Comparison of ENCODE assay signal across 21 cellular contexts in genomic region chr5:165055476-165055875, GRCh38.
DNase-seq lines count a peak whose midpoint lies in the region; ATAC-seq and TF ChIP-seq lines count a peak whose summit lies in the region.
"Had no signal": no experiment of that assay in that cellular context is flagged by ENCODE, and none has a peak within 500 bp of the region (broad histone marks: within the 10 kb centered on the region; RNA-seq: fewer than 3 reads in every experiment).

No MANE protein-coding gene starts in this region.

- H4K20me1 ChIP-seq in MM.1S (ENCODE audit: insufficient read depth, low read length) (no peaks in the 10 kb centered on the region), neural cell (ENCODE audit: insufficient read depth) (no peaks in the 10 kb centered on the region)

- DNase-seq in SKM-1 treated with dmso at 0.1 percent for 144 hours (lab: John Stamatoyannopoulos, UW; ENCODE audit: unreplicated experiment): peak; percentile 7
- no peak for DNase-seq in SKM-1 (lab: John Stamatoyannopoulos, UW; ENCODE audit: unreplicated experiment)
- peak; percentile 26 for DNase-seq in MM.1S
- peak; percentile 68 for DNase-seq in amniotic epithelial cell (ENCODE audit: low read depth)
- DNase-seq in upper lobe of right lung: no peak
- no peak for DNase-seq in NCI-H2107 (lab: John Stamatoyannopoulos, UW)
- no peak for DNase-seq in stimulated activated naive CD4-positive, alpha-beta T cell treated with Interleukin-2 at 50 U/mL for 16 hours (lab: John Stamatoyannopoulos, UW)
- DNase-seq: BE2C; CD4-positive, CD25-positive, alpha-beta regulatory T cell; DMS79; H9; HFFc6; NCI-H1092; NCI-H1436; NCI-H187 treated with DMSO at 0.1 percent for 48 hours; NCI-H510A; PC-3; RPMI8226; SHP77 had no signal

- H3K27ac ChIP-seq in MM.1S (ENCODE audit: low read length) (no peak overlapping the region), neural cell (ENCODE audit: low read length) (no peak overlapping the region), upper lobe of right lung (no peak overlapping the region)
- H3K27ac ChIP-seq: KMS-11 had no signal

- no peaks in the 10 kb centered on the region for H3K9me3 ChIP-seq in MM.1S (replicated peaks; ENCODE audit: insufficient read depth, low read length)
- H3K9me3 ChIP-seq in neural cell (ENCODE audit: low read length): no peaks in the 10 kb centered on the region
- H3K9me3 ChIP-seq in upper lobe of right lung: no peaks in the 10 kb centered on the region
- H3K9me3 ChIP-seq: BE2C had no signal

- H3K4me2 ChIP-seq in MM.1S (ENCODE audit: low read depth, low read length): no peak overlapping the region
- no peak overlapping the region for H3K4me2 ChIP-seq in neural cell (ENCODE audit: low read length)
- H3K4me2 ChIP-seq: KMS-11 had no signal

- H3K27me3 ChIP-seq in MM.1S (replicated peaks; ENCODE audit: insufficient read depth, low read length) (no peaks in the 10 kb centered on the region), neural cell (ENCODE audit: insufficient read depth, low read depth, low read length) (no peaks in the 10 kb centered on the region), upper lobe of right lung (no peaks in the 10 kb centered on the region)
- H3K27me3 ChIP-seq: BE2C had no signal

- no peaks in the 10 kb centered on the region for H3F3A ChIP-seq in MM.1S (ENCODE audit: insufficient read depth, low read length)
- no peaks in the 10 kb centered on the region for H3F3A ChIP-seq in neural cell (ENCODE audit: insufficient read depth, low read length, poor library complexity, severe bottlenecking)

- TF ChIP-seq RAD21 in neural cell (conservative IDR thresholded peaks at IDR 0.05): no peak

- no peak for ATAC-seq in upper lobe of right lung
- ATAC-seq: PC-3 had no signal

- no peak overlapping the region for H2AFZ ChIP-seq in MM.1S (ENCODE audit: low read length)
- no peak overlapping the region for H2AFZ ChIP-seq in neural cell (ENCODE audit: low read depth, low read length)

- H3K9me2 ChIP-seq in MM.1S (replicated peaks; ENCODE audit: insufficient read depth, low read length) (no peaks in the 10 kb centered on the region), neural cell (ENCODE audit: insufficient read depth, low read length) (no peaks in the 10 kb centered on the region)

- H3K4me1 ChIP-seq in MM.1S (ENCODE audit: low read length) (no peaks in the 10 kb centered on the region), upper lobe of right lung (no peaks in the 10 kb centered on the region)
- H3K4me1 ChIP-seq: BE2C had no signal

- no peaks in the 10 kb centered on the region for H3K36me3 ChIP-seq in MM.1S (replicated peaks; ENCODE audit: insufficient read depth, low read length)
- H3K36me3 ChIP-seq in neural cell (ENCODE audit: insufficient read depth, low read length): no peaks in the 10 kb centered on the region
- no peaks in the 10 kb centered on the region for H3K36me3 ChIP-seq in upper lobe of right lung
- H3K36me3 ChIP-seq: BE2C had no signal

- H3K9ac ChIP-seq in MM.1S (ENCODE audit: low read length) (no peak overlapping the region), neural cell (ENCODE audit: low read length) (no peak overlapping the region)
- H3K9ac ChIP-seq: KMS-11 had no signal

- TF ChIP-seq CTCF in MM.1S (IDR thresholded peaks at IDR 0.05; ENCODE audit: low read length) (no peak), neural cell (IDR thresholded peaks at IDR 0.05; ENCODE audit: poor library complexity, severe bottlenecking) (no peak), upper lobe of right lung (IDR thresholded peaks at IDR 0.05) (no peak)

- no peak overlapping the region for H3K4me3 ChIP-seq in MM.1S (ENCODE audit: low read length)
- no peak overlapping the region for H3K4me3 ChIP-seq in neural cell (ENCODE audit: low read length)
- no peak overlapping the region for H3K4me3 ChIP-seq in upper lobe of right lung

- intact Hi-C loops in upper lobe of right lung (cut with DNase I): no loop called here

- H3K79me2 ChIP-seq in MM.1S (ENCODE audit: low read length): no peaks in the 10 kb centered on the region
- no peaks in the 10 kb centered on the region for H3K79me2 ChIP-seq in neural cell (replicated peaks; ENCODE audit: insufficient read depth, low read length)

- TF ChIP-seq EP300 in neural cell (conservative IDR thresholded peaks at IDR 0.05; ENCODE audit: poor library complexity, severe bottlenecking): no peak

TF ChIP-seq in neural cell, 6 proteins besides CTCF, POLR2A, EP300 and RAD21:
- no peak for TF ChIP-seq SMC3 (conservative IDR thresholded peaks at IDR 0.05; ENCODE audit: poor library complexity)
- TF ChIP-seq POLR2AphosphoS5 (IDR thresholded peaks at IDR 0.05): peak; percentile 21

Comparison
In these comparisons a context has a peak if more than half of its experiments do, and no peak if none do; other contexts are left out.
1. DNase-seq: peak in SKM-1 treated with dmso at 0.1 percent for 144 hours (single experiment), MM.1S (single experiment) and amniotic epithelial cell (single experiment); none in SKM-1 (single experiment), upper lobe of right lung (single experiment), NCI-H2107 (single experiment) and stimulated activated naive CD4-positive, alpha-beta T cell treated with Interleukin-2 at 50 U/mL for 16 hours (single experiment).